ENCODE assay signal across 14 cellular contexts in genomic region chr11:64710418-64711137, GRCh38. TPM values are rescaled to one million over a fixed set of nuclear protein-coding genes. Genes with fewer than 3 reads are reported as not detected.
A peak's percentile ranks its signal among the peaks of the same experiment; 100 is the strongest.
DNase-seq lines count a peak whose midpoint lies in the region; ATAC-seq and TF ChIP-seq lines count a peak whose summit lies in the region.
"Had no signal": no experiment of that assay in that cellular context is flagged by ENCODE, and none has a peak within 500 bp of the region (broad histone marks: within the 10 kb centered on the region; RNA-seq: fewer than 3 reads in every experiment).

No MANE protein-coding gene starts in this region.

- H3K36me3 ChIP-seq in neuronal stem cell (replicated peaks in 1 of 2; ENCODE audit: control insufficient read depth in 2 of 2, insufficient read depth in 2 of 2, low read length in 2 of 2) = no peaks in the 10 kb centered on the region

- no peaks in the 10 kb centered on the region for H3K79me1 ChIP-seq in H9 (ENCODE audit: insufficient read depth, low read depth, low read length, poor library complexity, severe bottlenecking)
- H3K79me1 ChIP-seq in neuronal stem cell (ENCODE audit: low read depth, low read length) = no peaks in the 10 kb centered on the region

- H3K36me3 Mint-ChIP-seq in H9 (ENCODE audit: insufficient read depth in 1 of 3, low read depth in 3 of 3) = no peaks in the 10 kb centered on the region

- no peak overlapping the region for H3T11ph ChIP-seq in H9 (ENCODE audit: low read length)

- ATAC-seq in HG03442 (IDR thresholded peaks at IDR 0.05; ENCODE audit: unreplicated experiment) (no peak), GM21423 (IDR thresholded peaks at IDR 0.05; ENCODE audit: unreplicated experiment) (no peak), foreskin keratinocyte (no peak)
- ATAC-seq: activated CD8-positive, alpha-beta T cell treated with anti-CD3 and anti-CD28 coated beads, Interleukin-2, amount 10 ng/mL, durations not matched to agents 7 days and 5 days had no signal

- H4K91ac ChIP-seq in H9 (ENCODE audit: insufficient read length, low read depth, low read length) (no peak overlapping the region), neuronal stem cell (ENCODE audit: low read depth, low read length, poor library complexity) (no peak overlapping the region)

- H3K4me3 Mint-ChIP-seq in H9 = peak overlapping the region in 1 of 2 experiments; percentile 79; a peak in 3 of 5 replicates
- H3K4me3 Mint-ChIP-seq: activated CD8-positive, alpha-beta T cell treated with anti-CD3 and anti-CD28 coated beads, Interleukin-2, amount 10 ng/mL, durations not matched to agents 7 days and 5 days had no signal

- H3K27ac ChIP-seq in H9 (ENCODE audit: insufficient read length, low read depth, low read length) (no peak overlapping the region), RWPE1 (no peak overlapping the region), neuronal stem cell (replicated peaks; ENCODE audit: low read length) (no peak overlapping the region), foreskin keratinocyte (no peak overlapping the region)

- H3K23ac ChIP-seq in H9 (ENCODE audit: insufficient read length, low read depth, low read length) (no peak overlapping the region), neuronal stem cell (ENCODE audit: low read depth, low read length, poor library complexity) (no peak overlapping the region)

- no peak for DNase-seq in H9
- DNase-seq in RWPE1 (ENCODE audit: low spot score) = peak; percentile 32
- DNase-seq in fibroblast of gingiva (ENCODE audit: low read depth) = peak; percentile 32
- no peak for DNase-seq in neuronal stem cell (ENCODE audit: low spot score)
- DNase-seq in foreskin keratinocyte = no peak
- DNase-seq in NCI-H1694 treated with DMSO at 0.1 percent for 48 hours (lab: John Stamatoyannopoulos, UW) = no peak
- DNase-seq: activated CD8-positive, alpha-beta T cell treated with anti-CD3 and anti-CD28 coated beads, Interleukin-2, amount 10 ng/mL, durations not matched to agents 7 days and 5 days; KG1; NCI-H1930; SHP77 treated with DMSO at 0.1 percent for 48 hours; stimulated activated CD4-positive, alpha-beta T cell treated with anti-CD3 and anti-CD28 coated beads, Interleukin-2, amount 100 ng/mL, for 24 hours had no signal

- H3K27me3 Mint-ChIP-seq in H9 (ENCODE audit: low read depth) = peaks cover 73% of the 10 kb centered on the region

- H3K9ac ChIP-seq in H9 (ENCODE audit: extremely low read depth, insufficient read length, low read length) (no peak overlapping the region), neuronal stem cell (ENCODE audit: low read depth, low read length, poor library complexity) (no peak overlapping the region)

- TF ChIP-seq CTCF in H9 (conservative IDR thresholded peaks at IDR 0.05) = no peak
- no peak for TF ChIP-seq CTCF in RWPE1 (conservative IDR thresholded peaks at IDR 0.05; ENCODE audit: low read depth)
- no peak for TF ChIP-seq CTCF in foreskin keratinocyte (conservative IDR thresholded peaks at IDR 0.05)

- no peak overlapping the region for H2BK20ac ChIP-seq in H9 (ENCODE audit: low read depth, low read length, poor library complexity, severe bottlenecking)

- H4K5ac ChIP-seq in H9 (ENCODE audit: insufficient read length, low read depth, low read length) = no peak overlapping the region

- H2AK5ac ChIP-seq in H9 (ENCODE audit: insufficient read length, low read length) = no peak overlapping the region
- no peak overlapping the region for H2AK5ac ChIP-seq in neuronal stem cell (ENCODE audit: low read depth, low read length)

- no peak overlapping the region for H3K27ac Mint-ChIP-seq in H9
- H3K27ac Mint-ChIP-seq: activated CD8-positive, alpha-beta T cell treated with anti-CD3 and anti-CD28 coated beads, Interleukin-2, amount 10 ng/mL, durations not matched to agents 7 days and 5 days; CD14-positive monocyte had no signal

- H4K20me1 ChIP-seq in H9 (ENCODE audit: control insufficient read depth, insufficient read depth, insufficient read length) = no peaks in the 10 kb centered on the region

- H3K18ac ChIP-seq in H9 (ENCODE audit: insufficient read length, low read depth, low read length) (no peak overlapping the region), neuronal stem cell (ENCODE audit: low read length) (peak overlapping the region; percentile 89)

- H3K56ac ChIP-seq in H9 (ENCODE audit: insufficient read length, low read depth, low read length) = no peak overlapping the region

- H2BK12ac ChIP-seq in H9 (ENCODE audit: insufficient read length, low read depth, low read length) (no peak overlapping the region), neuronal stem cell (ENCODE audit: low read length) (peak overlapping the region; percentile 64)

- peaks cover 25 to 52% of the 10 kb centered on the region in 2 experiments for H3K4me1 Mint-ChIP-seq in H9

- no peak overlapping the region for H3K4ac ChIP-seq in H9 (ENCODE audit: low read depth, low read length)
- H3K4ac ChIP-seq in neuronal stem cell (ENCODE audit: low read length) = no peak overlapping the region

- POLR2A ChIA-PET in RWPE1 (lab: Yijun Ruan, JAX; ENCODE audit: low non-redundant PET) = no interaction called here

- peak overlapping the region in 1 of 2 donors; percentile 23 for H3K4me3 ChIP-seq in neuronal stem cell (ENCODE audit: low read length in 2 of 2)

- no peaks in the 10 kb centered on the region for H3K79me2 ChIP-seq in H9 (ENCODE audit: insufficient read depth, low read length)

- H2BK120ac ChIP-seq in H9 (ENCODE audit: low read depth, low read length, poor library complexity, severe bottlenecking) (no peak overlapping the region), neuronal stem cell (ENCODE audit: low read depth, low read length) (no peak overlapping the region)

- H4K8ac ChIP-seq in H9 (replicated peaks; ENCODE audit: insufficient read length, low read depth, low read length) (no peak overlapping the region), neuronal stem cell (ENCODE audit: low read depth, low read length) (no peak overlapping the region)

- H3K27me3 ChIP-seq in H9 (ENCODE audit: insufficient read depth, low read length) = peaks cover 9% of the 10 kb centered on the region; the same call in 1 of the 2 replicates
- H3K27me3 ChIP-seq in neuronal stem cell (ENCODE audit: control insufficient read depth in 3 of 3, insufficient read depth in 3 of 3, low read depth in 1 of 3, low read length in 3 of 3) = peaks cover 18 to 53% (median 19%) of the 10 kb centered on the region in 3 experiments
- peaks cover 64% of the 10 kb centered on the region for H3K27me3 ChIP-seq in foreskin keratinocyte

- peaks cover 6% of the 10 kb centered on the region for H3K23me2 ChIP-seq in H9 (ENCODE audit: insufficient read length, low read depth, low read length, poor library complexity, severe bottlenecking)

- H3K4me2 ChIP-seq in H9 (ENCODE audit: insufficient read depth, insufficient read length, low read length) = peak overlapping the region; percentile 20
- peak overlapping the region; percentile 85 for H3K4me2 ChIP-seq in neuronal stem cell (ENCODE audit: insufficient read depth, low read length, poor library complexity, severe bottlenecking)

- no peaks in the 10 kb centered on the region; a peak in 2 of 5 replicates for H3K9me3 Mint-ChIP-seq in H9

- H3K9me3 ChIP-seq in H9 (ENCODE audit: control insufficient read depth, low read depth, low read length) (no peaks in the 10 kb centered on the region), neuronal stem cell (replicated peaks in 1 of 2; ENCODE audit: control insufficient read depth in 2 of 2, insufficient read depth in 1 of 2, low read depth in 1 of 2, low read length in 2 of 2) (peaks cover 0 to 2% of the 10 kb centered on the region in 2 donors)

- CTCF ChIA-PET in RWPE1 (lab: Yijun Ruan, JAX) = interaction anchor here (0.7 kb wide), 1 partner anchor 22 kb away, joined by 3 read pairs; no protein-coding TSS in a partner anchor

- H2AFZ ChIP-seq in H9 (ENCODE audit: low read length) = no peak overlapping the region
- no peak overlapping the region for H2AFZ ChIP-seq in neuronal stem cell (ENCODE audit: low read length)

- no peak overlapping the region for H3K14ac ChIP-seq in H9 (ENCODE audit: insufficient read depth, low read length)
- H3K14ac ChIP-seq in neuronal stem cell (ENCODE audit: low read length) = peak overlapping the region; percentile 60

- WGBS in H9 (ENCODE audit: extremely low coverage, insufficient read length, low lambda C conversion rate) = no CpG with 5 or more reads among the region's 13 CpGs
- no CpG with 5 or more reads among the region's 13 CpGs for WGBS in neuronal stem cell (ENCODE audit: extremely low coverage in 2 of 2, insufficient read length in 2 of 2, insufficient replicate concordance in 1 of 2), 2 donors

- H2BK15ac ChIP-seq in H9 (ENCODE audit: low read depth, low read length) (no peak overlapping the region), neuronal stem cell (ENCODE audit: low read length) (no peak overlapping the region)

- H2BK5ac ChIP-seq in H9 (ENCODE audit: insufficient read length, low read length) (no peak overlapping the region), neuronal stem cell (ENCODE audit: low read length) (no peak overlapping the region)

- H3K4me1 ChIP-seq in H9 (ENCODE audit: insufficient read depth, low read length) (peaks cover 11% of the 10 kb centered on the region; the same call in 1 of the 2 replicates), neuronal stem cell (ENCODE audit: control insufficient read depth in 2 of 2, insufficient read depth in 1 of 2, low read depth in 1 of 2, low read length in 2 of 2) (peaks cover 22 to 24% of the 10 kb centered on the region in 2 donors), foreskin keratinocyte (no peaks in the 10 kb centered on the region)

RNA-seq across cellular contexts. Expression of gene NRXN2, which starts 12.4 kb away (rescaled TPM):
- 3.9 and 4.8 TPM in 2 replicates for total RNA-seq in H9 (2021)
- 33.3 TPM for polyA plus RNA-seq in neuronal stem cell (2013, experiment 1 of 2)
- polyA plus RNA-seq in neuronal stem cell (2013, experiment 2 of 2) = 33.6 TPM
- total RNA-seq in foreskin keratinocyte = not detected in 2 replicates
- not detected in 2 replicates for polyA plus RNA-seq in foreskin keratinocyte
- polyA plus RNA-seq: CD14-positive monocyte had no signal

RNA-seq across cellular contexts. Expression of gene RASGRP2, which starts 33.4 kb away (rescaled TPM):
- total RNA-seq in H9 (2021) (24.0 and 26.9 TPM in 2 replicates), foreskin keratinocyte (0.14 and 0.31 TPM in 2 replicates)
- polyA plus RNA-seq in neuronal stem cell (2013, experiment 1 of 2) = 1.3 TPM
- polyA plus RNA-seq in neuronal stem cell (2013, experiment 2 of 2) = 1.4 TPM
- polyA plus RNA-seq in foreskin keratinocyte = 0.25 and 0.39 TPM in 2 replicates

RNA-seq across cellular contexts. Expression of gene PYGM, which starts 49.2 kb away (rescaled TPM):
- 3.6 TPM in 2 replicates for total RNA-seq in H9 (2021)
- 1.3 TPM for polyA plus RNA-seq in neuronal stem cell (2013, experiment 1 of 2)
- polyA plus RNA-seq in neuronal stem cell (2013, experiment 2 of 2) = 1.3 TPM
- 0.07 TPM in 2 replicates for total RNA-seq in foreskin keratinocyte
- 0.07 and 0.19 TPM in 2 replicates for polyA plus RNA-seq in foreskin keratinocyte

Comparison
In these comparisons a context has a peak if more than half of its experiments do, and no peak if none do; other contexts are left out.
1. DNase-seq: peak in RWPE1 (single experiment) and fibroblast of gingiva (single experiment); none in H9 (single experiment), neuronal stem cell (single experiment), foreskin keratinocyte (0 of 2) and NCI-H1694 treated with DMSO at 0.1 percent for 48 hours (single experiment).
2. RNA of gene RASGRP2, which starts 33.4 kb away (total RNA-seq): 24.0 to 26.9 TPM in H9; 0.14 to 0.31 TPM in foreskin keratinocyte; every median in the first group is over 10 times any median in the second.